In genomic region chr15:85615930-85616329, GRCh38 we compare ENCODE assay signal across 9 cellular contexts.
DNase-seq lines count a peak whose midpoint lies in the region; ATAC-seq, FAIRE-seq and TF ChIP-seq lines count a peak whose summit lies in the region.
"Had no signal": no experiment of that assay in that cellular context is flagged by ENCODE, and none has a peak within 500 bp of the region (broad histone marks: within the 10 kb centered on the region; RNA-seq: fewer than 3 reads in every experiment).

No MANE protein-coding gene starts in this region.

- no peak overlapping the region for H3K27ac ChIP-seq in CD8-positive, alpha-beta memory T cell (ENCODE audit: low read depth, low read length)
- H3K27ac ChIP-seq in KMS-11, result no peak overlapping the region
- no peak overlapping the region for H3K27ac ChIP-seq in astrocyte (ENCODE audit: low read depth, low read length)
- H3K27ac ChIP-seq: SJSA1 had no signal

- peaks cover 14 to 47% (median 40%) of the 10 kb centered on the region in 3 donors for H3K4me1 Mint-ChIP-seq in CD8-positive, alpha-beta memory T cell
- peaks cover 28% of the 10 kb centered on the region for H3K4me1 Mint-ChIP-seq in astrocyte (ENCODE audit: low read depth, unreplicated experiment)

- peaks cover 0 to 2% of the 10 kb centered on the region in 2 donors for H3K27me3 Mint-ChIP-seq in CD8-positive, alpha-beta memory T cell
- no peaks in the 10 kb centered on the region for H3K27me3 Mint-ChIP-seq in astrocyte (ENCODE audit: low read depth, unreplicated experiment)

- H3K36me3 Mint-ChIP-seq in CD8-positive, alpha-beta memory T cell, result peaks cover 0 to 28% (median 10%) of the 10 kb centered on the region in 3 donors
- H3K36me3 Mint-ChIP-seq in astrocyte (ENCODE audit: low read depth, unreplicated experiment), result peaks cover 5% of the 10 kb centered on the region

- H3K4me3 ChIP-seq in CD8-positive, alpha-beta memory T cell (ENCODE audit: low read length), result no peak overlapping the region
- no peak overlapping the region for H3K4me3 ChIP-seq in KMS-11 (IDR thresholded peaks at IDR 0.05; ENCODE audit: insufficient read depth, low read depth, low read length)
- no peak overlapping the region for H3K4me3 ChIP-seq in astrocyte (ENCODE audit: insufficient read depth, low read depth, low read length)
- H3K4me3 ChIP-seq: SJSA1 had no signal

- H3K79me2 ChIP-seq in KMS-11 (ENCODE audit: insufficient read depth, low read depth) (no peaks in the 10 kb centered on the region), astrocyte (ENCODE audit: insufficient read depth, low read length) (peaks cover 18% of the 10 kb centered on the region)

- peak overlapping the region in 7 of 8 donors; percentile 38 to 86 (median 64) for H3K27ac Mint-ChIP-seq in CD8-positive, alpha-beta memory T cell
- H3K27ac Mint-ChIP-seq in astrocyte (ENCODE audit: unreplicated experiment), result peak overlapping the region; percentile 13

- H3K9me3 Mint-ChIP-seq in CD8-positive, alpha-beta memory T cell, result no peaks in the 10 kb centered on the region
- no peaks in the 10 kb centered on the region for H3K9me3 Mint-ChIP-seq in astrocyte (ENCODE audit: unreplicated experiment)

- H3K4me3 Mint-ChIP-seq in CD8-positive, alpha-beta memory T cell, result no peak overlapping the region
- no peak overlapping the region for H3K4me3 Mint-ChIP-seq in astrocyte (ENCODE audit: unreplicated experiment)

- ATAC-seq in GM19351 (IDR thresholded peaks at IDR 0.05; ENCODE audit: unreplicated experiment) (peak; percentile 63), HG03039 (IDR thresholded peaks at IDR 0.05; ENCODE audit: unreplicated experiment) (no peak)

- H3K27me3 ChIP-seq in CD8-positive, alpha-beta memory T cell (ENCODE audit: insufficient read depth, low read length, poor library complexity, severe bottlenecking), result no peaks in the 10 kb centered on the region
- H3K27me3 ChIP-seq in KMS-11 (ENCODE audit: insufficient read depth, low read depth) (no peaks in the 10 kb centered on the region), astrocyte (ENCODE audit: insufficient read depth, low read length) (no peaks in the 10 kb centered on the region)
- H3K27me3 ChIP-seq: SJSA1 had no signal

- FAIRE-seq in astrocyte (lab: Jason Lieb, UNC) (no peak), urothelium cell line (lab: Jason Lieb, UNC) (no peak)

- CTCF ChIA-PET in CD8-positive, alpha-beta memory T cell (lab: Charles Lee), result interaction anchor here (1.3 kb wide), 3 partner anchors 9 to 83 kb away, joined by 3 to 5 read pairs (median 4); no protein-coding TSS in a partner anchor

- POLR2A ChIA-PET in CD8-positive, alpha-beta memory T cell (lab: Charles Lee), result interaction anchor here (0.6 kb wide), 1 partner anchor 76 kb away, joined by 4 read pairs; no protein-coding TSS in a partner anchor

- H3K36me3 ChIP-seq in CD8-positive, alpha-beta memory T cell (ENCODE audit: insufficient read depth, low read length), result no peaks in the 10 kb centered on the region
- H3K36me3 ChIP-seq in KMS-11 (ENCODE audit: insufficient read depth) (no peaks in the 10 kb centered on the region), astrocyte (ENCODE audit: insufficient read depth, low read length) (no peaks in the 10 kb centered on the region)

- peak in 1 of 5 donors; percentile 32 for DNase-seq in CD8-positive, alpha-beta memory T cell
- DNase-seq in astrocyte (ENCODE audit: low read depth), result no peak
- peak; percentile 60 for DNase-seq in islet precursor cell
- DNase-seq in urothelium cell line (ENCODE audit: low spot score), result peak; percentile 43
- DNase-seq in NCI-H1105 treated with DMSO at 0.1 percent for 48 hours (lab: John Stamatoyannopoulos, UW), result no peak

- H2AFZ ChIP-seq in KMS-11 (ENCODE audit: low read depth) (no peak overlapping the region), astrocyte (ENCODE audit: low read depth, low read length) (no peak overlapping the region)

- H4K20me1 ChIP-seq in KMS-11 (ENCODE audit: insufficient read depth) (no peaks in the 10 kb centered on the region), astrocyte (ENCODE audit: insufficient read depth, low read length) (peaks cover 6% of the 10 kb centered on the region)

- H3K4me2 ChIP-seq in KMS-11 (no peak overlapping the region), astrocyte (ENCODE audit: low read length) (no peak overlapping the region)

- TF ChIP-seq CTCF in KMS-11 (conservative IDR thresholded peaks at IDR 0.05; ENCODE audit: low read depth, low read length) (peak; percentile 73), astrocyte (IDR thresholded peaks at IDR 0.05; ENCODE audit: insufficient read depth, low read depth, low read length) (peak; percentile 47)

- H3K9me3 ChIP-seq in CD8-positive, alpha-beta memory T cell (ENCODE audit: low read length), result no peaks in the 10 kb centered on the region
- H3K9me3 ChIP-seq in astrocyte (ENCODE audit: insufficient read depth, low read depth, low read length), result no peaks in the 10 kb centered on the region
- H3K9me3 ChIP-seq: SJSA1 had no signal

- H3K9ac ChIP-seq in KMS-11 (no peak overlapping the region), astrocyte (ENCODE audit: low read length) (no peak overlapping the region)

- peaks cover 29% of the 10 kb centered on the region for H3K4me1 ChIP-seq in CD8-positive, alpha-beta memory T cell (ENCODE audit: insufficient read depth, low read length)
- peaks cover 9% of the 10 kb centered on the region for H3K4me1 ChIP-seq in KMS-11 (ENCODE audit: low read depth, poor library complexity, severe bottlenecking)
- peaks cover 30% of the 10 kb centered on the region for H3K4me1 ChIP-seq in astrocyte (ENCODE audit: insufficient read depth, low read length)

Comparison
In these comparisons a context has a peak if more than half of its experiments do, and no peak if none do; other contexts are left out.
1. DNase-seq: peak in islet precursor cell (single experiment) and urothelium cell line (single experiment); none in astrocyte (single experiment) and NCI-H1105 treated with DMSO at 0.1 percent for 48 hours (single experiment).